Comparison of ENCODE assay signal across 8 cellular contexts in genomic region chr14:102046337-102047278, GRCh38. TPM values are rescaled to one million over a fixed set of nuclear protein-coding genes. Genes with fewer than 3 reads are reported as not detected.
DNase-seq lines count a peak whose midpoint lies in the region; ATAC-seq, FAIRE-seq and TF ChIP-seq lines count a peak whose summit lies in the region.

No MANE protein-coding gene starts in this region.

- FAIRE-seq in urothelium cell line (lab: Jason Lieb, UNC), result no peak

- no peak overlapping the region for H3K9ac ChIP-seq in DND-41 (ENCODE audit: low read depth, low read length)
- H3K9ac ChIP-seq in mucosa of rectum (ENCODE audit: low read depth in 1 of 2, low read length in 2 of 2), result no peak overlapping the region

- no peaks in the 10 kb centered on the region for H3K27me3 ChIP-seq in DND-41 (ENCODE audit: insufficient read depth, low read length, poor library complexity)
- H3K27me3 ChIP-seq in mucosa of rectum (ENCODE audit: control insufficient read depth in 2 of 2, insufficient read depth in 2 of 2, low read length in 2 of 2), result no peaks in the 10 kb centered on the region

- no peak for TF ChIP-seq EP300 in Ishikawa (IDR thresholded peaks at IDR 0.05; ENCODE audit: borderline replicate concordance)

- H3K27me3 Mint-ChIP-seq in T-cell, result no peaks in the 10 kb centered on the region

- H3K4me3 Mint-ChIP-seq in T-cell, result no peak overlapping the region

- DNase-seq in DND-41 (peak; percentile 25), T-cell (peak in 7 of 34 experiments; percentile 1 to 15 (median 7)), middle frontal gyrus (ENCODE audit: extremely low spot score, low spot score) (no peak), germinal center (ENCODE audit: low spot score) (no peak), urothelium cell line (ENCODE audit: low spot score) (no peak)

- H3K27ac ChIP-seq in DND-41 (ENCODE audit: low read length) (no peak overlapping the region), mucosa of rectum (ENCODE audit: low read depth in 2 of 2, low read length in 2 of 2) (peak overlapping the region; percentile 2 to 65)

- no peaks in the 10 kb centered on the region for H3K9me3 Mint-ChIP-seq in T-cell

- ATAC-seq in DND-41 (ENCODE audit: insufficient read depth, low read depth) (peak; percentile 44; the same call in 1 of the 3 replicates), T-cell (replicated peaks in 1 of 4) (peak in 3 of 4 experiments; percentile 26 to 43 (median 30)), esophagus mucosa (peak; percentile 90)

- peak; percentile 33 for TF ChIP-seq CTCF in DND-41 (IDR thresholded peaks at IDR 0.05; ENCODE audit: borderline replicate concordance, extremely low read depth, low read length, poor library complexity, severe bottlenecking)

- H3K4me1 ChIP-seq in DND-41 (ENCODE audit: insufficient read depth, low read length) (no peaks in the 10 kb centered on the region), mucosa of rectum (ENCODE audit: control insufficient read depth in 2 of 2, insufficient read depth in 2 of 2, low read length in 2 of 2) (peaks cover 3 to 7% of the 10 kb centered on the region in 2 donors)

- H3K36me3 ChIP-seq in DND-41 (ENCODE audit: insufficient read depth, low read length), result peaks cover 80% of the 10 kb centered on the region
- peaks cover 66 to 72% of the 10 kb centered on the region in 2 donors for H3K36me3 ChIP-seq in mucosa of rectum (ENCODE audit: control insufficient read depth in 2 of 2, insufficient read depth in 2 of 2, low read length in 2 of 2)

- POLR2A ChIA-PET in T-cell (lab: Charles Lee), result interaction anchor here in 1 of 2 donors (0.6 kb wide), 1 partner anchor 9 kb away, joined by 7 read pairs; no protein-coding TSS in a partner anchor

- H2AFZ ChIP-seq in DND-41 (ENCODE audit: low read depth, low read length), result no peak overlapping the region

- H3K36me3 Mint-ChIP-seq in T-cell, result peaks cover 54% of the 10 kb centered on the region

- H3K4me3 ChIP-seq in DND-41 (ENCODE audit: low read depth in 1 of 2, low read length in 2 of 2) (no peak overlapping the region), mucosa of rectum (ENCODE audit: low read length in 2 of 2) (no peak overlapping the region)

- no peaks in the 10 kb centered on the region for H3K79me2 ChIP-seq in DND-41 (ENCODE audit: insufficient read depth, low read length)

- H3K9me3 ChIP-seq in DND-41 (ENCODE audit: insufficient read depth, low read length, severe bottlenecking) (no peaks in the 10 kb centered on the region), mucosa of rectum (ENCODE audit: control insufficient read depth in 2 of 2, low read length in 2 of 2) (no peaks in the 10 kb centered on the region)

- H4K20me1 ChIP-seq in DND-41 (ENCODE audit: insufficient read depth, low read length), result 0 out of 2 replicates have a peak, but pooled peaks cover 9% of the 10 kb centered on the region

- H3K27ac Mint-ChIP-seq in T-cell, result peak overlapping the region in 1 of 2 donors; percentile 44

- no peak overlapping the region for H3K4me2 ChIP-seq in DND-41 (ENCODE audit: insufficient read depth, low read length)

- TF ChIP-seq RAD21 in Ishikawa (IDR thresholded peaks at IDR 0.05; ENCODE audit: low read depth), result peak; percentile 87

- CTCF ChIA-PET in T-cell (lab: Charles Lee), result interaction anchor here in 1 of 2 donors (0.6 to 0.7 kb wide), 2 partner anchors 129 to 200 kb away, joined by 3 read pairs; no protein-coding TSS in a partner anchor

- H3K4me1 Mint-ChIP-seq in T-cell, result no peaks in the 10 kb centered on the region

TF ChIP-seq in Ishikawa, 13 proteins besides CTCF, POLR2A, EP300 and RAD21:
- 0 out of 2 replicates have a peak, but pooled peaks have one; percentile 41 for TF ChIP-seq MAX (IDR thresholded peaks at IDR 0.05)
- TF ChIP-seq TCF12 (IDR thresholded peaks at IDR 0.05; ENCODE audit: low read depth), result no peak
- TF ChIP-seq ZBTB7A (IDR thresholded peaks at IDR 0.05; ENCODE audit: low read depth), result 0 out of 2 replicates have a peak, but pooled peaks have one; percentile 32
- TF ChIP-seq FOXM1 (IDR thresholded peaks at IDR 0.05; ENCODE audit: borderline replicate concordance, low read depth), result no peak

RNA-seq across cellular contexts. Expression of gene HSP90AA1, which starts 40.2 kb away (rescaled TPM):
- 100 to 1,000 TPM; 230 to 471 (median 263) TPM for total RNA-seq in T-cell
- total RNA-seq in esophagus mucosa, result 192 TPM

Comparison
In these comparisons a context has a peak if more than half of its experiments do, and no peak if none do; other contexts are left out.
1. ATAC-seq: peak in every context shown above with its lines; median percentile 90 in esophagus mucosa; 44 in DND-41; 30 in T-cell.